ENCODE assay signal across 2 cellular contexts in genomic region chr9:119905706-119906105, GRCh38.
TF ChIP-seq lines count a peak whose summit lies in the region.

No MANE protein-coding gene starts in this region.

TF ChIP-seq in A549, 52 proteins besides CTCF, POLR2A, EP300 and RAD21 (continued from another document):
- TF ChIP-seq JUNB (IDR thresholded peaks at IDR 0.05) (no peak), RARB (CRISPR knock-in tag; IDR thresholded peaks at IDR 0.05) (no peak), USF2 (IDR thresholded peaks at IDR 0.05) (no peak), TFCP2L1 (CRISPR knock-in tag; IDR thresholded peaks at IDR 0.05) (no peak), CEBPB (IDR thresholded peaks at IDR 0.05) (no peak), EHF (CRISPR knock-in tag; IDR thresholded peaks at IDR 0.05) (no peak), FOSL2 (IDR thresholded peaks at IDR 0.05) (no peak), FOSL2 (CRISPR knock-in tag; IDR thresholded peaks at IDR 0.05) (peak; percentile 52; the same call in 1 of the 2 replicates)

TF ChIP-seq in IMR-90, 13 proteins besides CTCF, POLR2A, EP300 and RAD21:
- TF ChIP-seq ELK1 (IDR thresholded peaks at IDR 0.05; ENCODE audit: borderline replicate concordance, low read depth, low read length) (no peak), CEBPB (IDR thresholded peaks at IDR 0.05; ENCODE audit: low read depth, low read length) (no peak), NFE2L2 (IDR thresholded peaks at IDR 0.05; ENCODE audit: low read depth, low read length) (no peak), FOS (IDR thresholded peaks at IDR 0.05; ENCODE audit: low read depth, low read length) (0 out of 2 replicates have a peak, but pooled peaks have one; percentile 13), BHLHE40 (IDR thresholded peaks at IDR 0.05; ENCODE audit: low read depth, low read length) (no peak), RFX5 (IDR thresholded peaks at IDR 0.05; ENCODE audit: low read depth, low read length) (no peak)
